Comparison of ENCODE assay signal across 1 cellular context in the genomic region with DNA sequence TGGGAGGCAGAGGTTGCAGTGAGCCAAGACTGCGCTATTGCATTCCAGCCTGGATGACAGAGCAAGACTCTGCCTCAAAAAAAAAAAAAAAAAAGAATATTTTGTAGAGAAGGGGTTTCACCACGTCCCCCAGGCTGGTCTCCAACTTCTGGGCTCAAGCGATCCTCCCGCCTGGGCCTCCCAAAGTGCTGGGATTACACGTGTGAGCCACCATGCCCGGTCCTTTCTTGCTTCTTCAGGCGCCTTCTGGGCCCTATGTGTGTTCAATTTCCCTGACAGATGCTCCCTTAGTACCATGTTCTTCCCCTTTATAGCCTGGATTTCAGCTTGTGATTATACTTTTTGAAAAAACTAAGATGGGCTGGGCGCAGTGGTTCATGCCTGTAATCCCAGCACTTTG.
TF ChIP-seq lines count a peak whose summit lies in the region.

No MANE protein-coding gene starts in this region.

TF ChIP-seq in H1, 55 proteins besides CTCF, POLR2A, EP300 and RAD21:
- TF ChIP-seq, protein P1, sequence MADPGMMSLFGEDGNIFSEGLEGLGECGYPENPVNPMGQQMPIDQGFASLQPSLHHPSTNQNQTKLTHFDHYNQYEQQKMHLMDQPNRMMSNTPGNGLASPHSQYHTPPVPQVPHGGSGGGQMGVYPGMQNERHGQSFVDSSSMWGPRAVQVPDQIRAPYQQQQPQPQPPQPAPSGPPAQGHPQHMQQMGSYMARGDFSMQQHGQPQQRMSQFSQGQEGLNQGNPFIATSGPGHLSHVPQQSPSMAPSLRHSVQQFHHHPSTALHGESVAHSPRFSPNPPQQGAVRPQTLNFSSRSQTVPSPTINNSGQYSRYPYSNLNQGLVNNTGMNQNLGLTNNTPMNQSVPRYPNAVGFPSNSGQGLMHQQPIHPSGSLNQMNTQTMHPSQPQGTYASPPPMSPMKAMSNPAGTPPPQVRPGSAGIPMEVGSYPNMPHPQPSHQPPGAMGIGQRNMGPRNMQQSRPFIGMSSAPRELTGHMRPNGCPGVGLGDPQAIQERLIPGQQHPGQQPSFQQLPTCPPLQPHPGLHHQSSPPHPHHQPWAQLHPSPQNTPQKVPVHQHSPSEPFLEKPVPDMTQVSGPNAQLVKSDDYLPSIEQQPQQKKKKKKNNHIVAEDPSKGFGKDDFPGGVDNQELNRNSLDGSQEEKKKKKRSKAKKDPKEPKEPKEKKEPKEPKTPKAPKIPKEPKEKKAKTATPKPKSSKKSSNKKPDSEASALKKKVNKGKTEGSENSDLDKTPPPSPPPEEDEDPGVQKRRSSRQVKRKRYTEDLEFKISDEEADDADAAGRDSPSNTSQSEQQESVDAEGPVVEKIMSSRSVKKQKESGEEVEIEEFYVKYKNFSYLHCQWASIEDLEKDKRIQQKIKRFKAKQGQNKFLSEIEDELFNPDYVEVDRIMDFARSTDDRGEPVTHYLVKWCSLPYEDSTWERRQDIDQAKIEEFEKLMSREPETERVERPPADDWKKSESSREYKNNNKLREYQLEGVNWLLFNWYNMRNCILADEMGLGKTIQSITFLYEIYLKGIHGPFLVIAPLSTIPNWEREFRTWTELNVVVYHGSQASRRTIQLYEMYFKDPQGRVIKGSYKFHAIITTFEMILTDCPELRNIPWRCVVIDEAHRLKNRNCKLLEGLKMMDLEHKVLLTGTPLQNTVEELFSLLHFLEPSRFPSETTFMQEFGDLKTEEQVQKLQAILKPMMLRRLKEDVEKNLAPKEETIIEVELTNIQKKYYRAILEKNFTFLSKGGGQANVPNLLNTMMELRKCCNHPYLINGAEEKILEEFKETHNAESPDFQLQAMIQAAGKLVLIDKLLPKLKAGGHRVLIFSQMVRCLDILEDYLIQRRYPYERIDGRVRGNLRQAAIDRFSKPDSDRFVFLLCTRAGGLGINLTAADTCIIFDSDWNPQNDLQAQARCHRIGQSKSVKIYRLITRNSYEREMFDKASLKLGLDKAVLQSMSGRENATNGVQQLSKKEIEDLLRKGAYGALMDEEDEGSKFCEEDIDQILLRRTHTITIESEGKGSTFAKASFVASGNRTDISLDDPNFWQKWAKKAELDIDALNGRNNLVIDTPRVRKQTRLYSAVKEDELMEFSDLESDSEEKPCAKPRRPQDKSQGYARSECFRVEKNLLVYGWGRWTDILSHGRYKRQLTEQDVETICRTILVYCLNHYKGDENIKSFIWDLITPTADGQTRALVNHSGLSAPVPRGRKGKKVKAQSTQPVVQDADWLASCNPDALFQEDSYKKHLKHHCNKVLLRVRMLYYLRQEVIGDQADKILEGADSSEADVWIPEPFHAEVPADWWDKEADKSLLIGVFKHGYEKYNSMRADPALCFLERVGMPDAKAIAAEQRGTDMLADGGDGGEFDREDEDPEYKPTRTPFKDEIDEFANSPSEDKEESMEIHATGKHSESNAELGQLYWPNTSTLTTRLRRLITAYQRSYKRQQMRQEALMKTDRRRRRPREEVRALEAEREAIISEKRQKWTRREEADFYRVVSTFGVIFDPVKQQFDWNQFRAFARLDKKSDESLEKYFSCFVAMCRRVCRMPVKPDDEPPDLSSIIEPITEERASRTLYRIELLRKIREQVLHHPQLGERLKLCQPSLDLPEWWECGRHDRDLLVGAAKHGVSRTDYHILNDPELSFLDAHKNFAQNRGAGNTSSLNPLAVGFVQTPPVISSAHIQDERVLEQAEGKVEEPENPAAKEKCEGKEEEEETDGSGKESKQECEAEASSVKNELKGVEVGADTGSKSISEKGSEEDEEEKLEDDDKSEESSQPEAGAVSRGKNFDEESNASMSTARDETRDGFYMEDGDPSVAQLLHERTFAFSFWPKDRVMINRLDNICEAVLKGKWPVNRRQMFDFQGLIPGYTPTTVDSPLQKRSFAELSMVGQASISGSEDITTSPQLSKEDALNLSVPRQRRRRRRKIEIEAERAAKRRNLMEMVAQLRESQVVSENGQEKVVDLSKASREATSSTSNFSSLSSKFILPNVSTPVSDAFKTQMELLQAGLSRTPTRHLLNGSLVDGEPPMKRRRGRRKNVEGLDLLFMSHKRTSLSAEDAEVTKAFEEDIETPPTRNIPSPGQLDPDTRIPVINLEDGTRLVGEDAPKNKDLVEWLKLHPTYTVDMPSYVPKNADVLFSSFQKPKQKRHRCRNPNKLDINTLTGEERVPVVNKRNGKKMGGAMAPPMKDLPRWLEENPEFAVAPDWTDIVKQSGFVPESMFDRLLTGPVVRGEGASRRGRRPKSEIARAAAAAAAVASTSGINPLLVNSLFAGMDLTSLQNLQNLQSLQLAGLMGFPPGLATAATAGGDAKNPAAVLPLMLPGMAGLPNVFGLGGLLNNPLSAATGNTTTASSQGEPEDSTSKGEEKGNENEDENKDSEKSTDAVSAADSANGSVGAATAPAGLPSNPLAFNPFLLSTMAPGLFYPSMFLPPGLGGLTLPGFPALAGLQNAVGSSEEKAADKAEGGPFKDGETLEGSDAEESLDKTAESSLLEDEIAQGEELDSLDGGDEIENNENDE (IDR thresholded peaks at IDR 0.05; ENCODE audit: insufficient replicate concordance, low read length) = no peak
- TF ChIP-seq HDAC6 (IDR thresholded peaks at IDR 0.05; ENCODE audit: low read depth, low read length) = no peak
- TF ChIP-seq JUND (IDR thresholded peaks at IDR 0.05; ENCODE audit: low read length) = no peak
- no peak for TF ChIP-seq ZNF274 (IDR thresholded peaks at IDR 0.05; ENCODE audit: borderline replicate concordance, extremely low read depth, low read length)
- no peak for TF ChIP-seq TEAD4 (IDR thresholded peaks at IDR 0.05; ENCODE audit: low read depth, low read length)
- no peak for TF ChIP-seq SP1 (IDR thresholded peaks at IDR 0.05; ENCODE audit: low read depth, low read length)
- no peak for TF ChIP-seq TAF1 (IDR thresholded peaks at IDR 0.05; ENCODE audit: low read depth, low read length)
- no peak for TF ChIP-seq BACH1 (IDR thresholded peaks at IDR 0.05; ENCODE audit: low read length)
- no peak for TF ChIP-seq SP2 (IDR thresholded peaks at IDR 0.05; ENCODE audit: low read length)
- TF ChIP-seq SUZ12 (IDR thresholded peaks at IDR 0.05; ENCODE audit: low read length) = no peak
- TF ChIP-seq CREB1 (IDR thresholded peaks at IDR 0.05) = no peak
- no peak for TF ChIP-seq GABPA (IDR thresholded peaks at IDR 0.05; ENCODE audit: borderline replicate concordance, insufficient read depth, low read length)
- TF ChIP-seq RNF2 (IDR thresholded peaks at IDR 0.05; ENCODE audit: borderline replicate concordance, low read depth, low read length, missing control alignments, poor library complexity, severe bottlenecking) = no peak
- TF ChIP-seq GTF2F1 (IDR thresholded peaks at IDR 0.05; ENCODE audit: borderline replicate concordance, low read depth, low read length) = no peak
